In genomic region chr11:80031014-80031565, GRCh38 we compare ENCODE assay signal across 23 cellular contexts.
DNase-seq lines count a peak whose midpoint lies in the region; ATAC-seq and TF ChIP-seq lines count a peak whose summit lies in the region.
"Had no signal": no experiment of that assay in that cellular context is flagged by ENCODE, and none has a peak within 500 bp of the region (broad histone marks: within the 10 kb centered on the region; RNA-seq: fewer than 3 reads in every experiment).

No MANE protein-coding gene starts in this region.

- intact Hi-C loops in mucosa of descending colon (cut with DNase I, micrococcal nuclease), result no loop called here
- intact Hi-C loops in stomach (cut with DNase I; ENCODE audit: low total_unique reads), result no loop called here
- intact Hi-C loops in CD8-positive, alpha-beta T cell (cut with DNase I, micrococcal nuclease), result no loop called here

- H3K27ac ChIP-seq in KMS-11, result no peak overlapping the region
- H3K27ac ChIP-seq in stomach, result peak overlapping the region in 3 of 5 donors; percentile 11 to 64 (median 64)
- no peak overlapping the region for H3K27ac ChIP-seq in CD8-positive, alpha-beta T cell (ENCODE audit: low read depth, low read length)
- H3K27ac ChIP-seq: BLaER1, breast epithelium, skin epidermis, testis had no signal

- no peak overlapping the region for H3K27ac Mint-ChIP-seq in CD8-positive, alpha-beta T cell
- H3K27ac Mint-ChIP-seq: activated naive CD8-positive, alpha-beta T cell treated with anti-CD3 and anti-CD28 coated beads for 36 hours; activated T-cell treated with anti-CD3 and anti-CD28 coated beads, Interleukin-2, amount 50 U/mL, for 24 hours; immature natural killer cell; naive thymus-derived CD4-positive, alpha-beta T cell; stimulated activated naive B cell treated with anti-CD40 and anti-IgM and Interleukin-4, amounts not matched to agents 10 μg/mL and 1 μg/mL and 100 μg/mL, for 72 hours had no signal

- no peak overlapping the region for H3K4me3 ChIP-seq in KMS-11 (IDR thresholded peaks at IDR 0.05; ENCODE audit: insufficient read depth, low read depth, low read length)
- H3K4me3 ChIP-seq in endocrine pancreas (ENCODE audit: control insufficient read depth, insufficient read depth, low read length), result peak overlapping the region; percentile 82
- no peak overlapping the region for H3K4me3 ChIP-seq in mucosa of descending colon
- no peak overlapping the region for H3K4me3 ChIP-seq in stomach
- no peak overlapping the region for H3K4me3 ChIP-seq in CD8-positive, alpha-beta T cell (ENCODE audit: low read depth, low read length)
- H3K4me3 ChIP-seq: BLaER1, breast epithelium, skin epidermis, testis had no signal

- no peaks in the 10 kb centered on the region for H3K27me3 Mint-ChIP-seq in CD8-positive, alpha-beta T cell (ENCODE audit: low read depth)
- H3K27me3 Mint-ChIP-seq: activated naive CD8-positive, alpha-beta T cell treated with anti-CD3 and anti-CD28 coated beads for 36 hours; activated T-cell treated with anti-CD3 and anti-CD28 coated beads, Interleukin-2, amount 50 U/mL, for 24 hours; naive thymus-derived CD4-positive, alpha-beta T cell; stimulated activated naive B cell treated with anti-CD40 and anti-IgM and Interleukin-4, amounts not matched to agents 10 μg/mL and 1 μg/mL and 100 μg/mL, for 72 hours had no signal

- DNase-seq in mucosa of descending colon (no peak), stomach (no peak), retina (no peak)
- DNase-seq in CD8-positive, alpha-beta T cell, result no peak
- DNase-seq: activated gamma-delta T cell; activated naive CD8-positive, alpha-beta T cell treated with anti-CD3 and anti-CD28 coated beads for 36 hours; activated T-cell treated with anti-CD3 and anti-CD28 coated beads, Interleukin-2, amount 50 U/mL, for 24 hours; anterior cingulate cortex; immature natural killer cell; Kasumi-1; naive thymus-derived CD4-positive, alpha-beta T cell; NCI-H146; PC-3; SK-N-SH; stimulated activated naive B cell treated with anti-CD40 and anti-IgM and Interleukin-4, amounts not matched to agents 10 μg/mL and 1 μg/mL and 100 μg/mL, for 72 hours; testis had no signal

- H4K20me1 ChIP-seq in KMS-11 (ENCODE audit: insufficient read depth), result no peaks in the 10 kb centered on the region
- H4K20me1 ChIP-seq: BLaER1 had no signal

- CTCF ChIA-PET in CD8-positive, alpha-beta T cell (lab: Charles Lee), result no interaction called here

- peak overlapping the region; percentile 3; the same call in 1 of the 2 replicates for H2AFZ ChIP-seq in KMS-11 (ENCODE audit: low read depth)

- peaks cover 3% of the 10 kb centered on the region for H3K9me3 Mint-ChIP-seq in CD8-positive, alpha-beta T cell
- H3K9me3 Mint-ChIP-seq: activated naive CD8-positive, alpha-beta T cell treated with anti-CD3 and anti-CD28 coated beads for 36 hours had no signal

- no peak for TF ChIP-seq POLR2A in stomach (IDR thresholded peaks at IDR 0.05)

- no peaks in the 10 kb centered on the region for H3K79me2 ChIP-seq in KMS-11 (ENCODE audit: insufficient read depth, low read depth)

- no peak overlapping the region for H3K4me3 Mint-ChIP-seq in CD8-positive, alpha-beta T cell
- H3K4me3 Mint-ChIP-seq: activated naive CD8-positive, alpha-beta T cell treated with anti-CD3 and anti-CD28 coated beads for 36 hours; activated T-cell treated with anti-CD3 and anti-CD28 coated beads, Interleukin-2, amount 50 U/mL, for 24 hours; immature natural killer cell; naive thymus-derived CD4-positive, alpha-beta T cell; stimulated activated naive B cell treated with anti-CD40 and anti-IgM and Interleukin-4, amounts not matched to agents 10 μg/mL and 1 μg/mL and 100 μg/mL, for 72 hours had no signal

- TF ChIP-seq CTCF in KMS-11 (conservative IDR thresholded peaks at IDR 0.05; ENCODE audit: low read depth, low read length) (no peak), mucosa of descending colon (IDR thresholded peaks at IDR 0.05) (no peak), stomach (IDR thresholded peaks at IDR 0.05) (no peak)
- TF ChIP-seq CTCF in CD8-positive, alpha-beta T cell (IDR thresholded peaks at IDR 0.05), result no peak

- H3K9me3 ChIP-seq in endocrine pancreas (ENCODE audit: control insufficient read depth, low read length) (no peaks in the 10 kb centered on the region), mucosa of descending colon (no peaks in the 10 kb centered on the region), stomach (peaks cover 0 to 3% (median 0%) of the 10 kb centered on the region in 4 donors)
- H3K9me3 ChIP-seq in CD8-positive, alpha-beta T cell (ENCODE audit: low read length), result no peaks in the 10 kb centered on the region
- H3K9me3 ChIP-seq: BLaER1, breast epithelium, SK-N-SH, testis had no signal

- H3K4me1 Mint-ChIP-seq in CD8-positive, alpha-beta T cell (ENCODE audit: low read depth), result no peaks in the 10 kb centered on the region
- H3K4me1 Mint-ChIP-seq: activated naive CD8-positive, alpha-beta T cell treated with anti-CD3 and anti-CD28 coated beads for 36 hours; immature natural killer cell; naive thymus-derived CD4-positive, alpha-beta T cell; stimulated activated naive B cell treated with anti-CD40 and anti-IgM and Interleukin-4, amounts not matched to agents 10 μg/mL and 1 μg/mL and 100 μg/mL, for 72 hours had no signal

- ATAC-seq in mucosa of descending colon (peak; percentile 83), GM19455 (IDR thresholded peaks at IDR 0.05; ENCODE audit: unreplicated experiment) (no peak)
- ATAC-seq in CD8-positive, alpha-beta T cell, result no peak
- ATAC-seq: naive thymus-derived CD4-positive, alpha-beta T cell; PC-3; Right ventricle myocardium inferior; stimulated activated naive B cell treated with anti-CD40 and anti-IgM and Interleukin-4, amounts not matched to agents 10 μg/mL and 1 μg/mL and 100 μg/mL, for 72 hours had no signal

- TF ChIP-seq EP300 in stomach (IDR thresholded peaks at IDR 0.05), result no peak

- H3K9ac ChIP-seq in KMS-11 (no peak overlapping the region), endocrine pancreas (ENCODE audit: control insufficient read depth, insufficient read depth, low read length) (no peak overlapping the region)
- H3K9ac ChIP-seq: BLaER1, SK-N-SH had no signal

- POLR2A ChIA-PET in CD8-positive, alpha-beta T cell (lab: Charles Lee), result no interaction called here

- no peak overlapping the region for H3K4me2 ChIP-seq in KMS-11
- H3K4me2 ChIP-seq: BLaER1, SK-N-SH had no signal

- H3K36me3 ChIP-seq in KMS-11 (ENCODE audit: insufficient read depth), result no peaks in the 10 kb centered on the region
- H3K36me3 ChIP-seq in endocrine pancreas (ENCODE audit: control insufficient read depth, insufficient read depth, low read length), result no peaks in the 10 kb centered on the region
- H3K36me3 ChIP-seq in mucosa of descending colon (ENCODE audit: low read depth), result no peaks in the 10 kb centered on the region
- H3K36me3 ChIP-seq in stomach, result no peaks in the 10 kb centered on the region
- no peaks in the 10 kb centered on the region for H3K36me3 ChIP-seq in CD8-positive, alpha-beta T cell (ENCODE audit: insufficient read depth, low read length)
- H3K36me3 ChIP-seq: BLaER1, breast epithelium had no signal

- H3K36me3 Mint-ChIP-seq in CD8-positive, alpha-beta T cell, result no peaks in the 10 kb centered on the region
- H3K36me3 Mint-ChIP-seq: activated naive CD8-positive, alpha-beta T cell treated with anti-CD3 and anti-CD28 coated beads for 36 hours; immature natural killer cell; naive thymus-derived CD4-positive, alpha-beta T cell; stimulated activated naive B cell treated with anti-CD40 and anti-IgM and Interleukin-4, amounts not matched to agents 10 μg/mL and 1 μg/mL and 100 μg/mL, for 72 hours had no signal

- 24 to 51% (median 30%) methylated on average over 3 of the region's 3 CpGs for WGBS in stomach, 5 donors

- H3K4me1 ChIP-seq in KMS-11 (ENCODE audit: low read depth, poor library complexity, severe bottlenecking), result peaks cover 4% of the 10 kb centered on the region
- H3K4me1 ChIP-seq in endocrine pancreas (ENCODE audit: control insufficient read depth, insufficient read depth, low read length), result peaks cover 18% of the 10 kb centered on the region
- no peaks in the 10 kb centered on the region for H3K4me1 ChIP-seq in mucosa of descending colon (ENCODE audit: low read depth)
- H3K4me1 ChIP-seq in stomach, result no peaks in the 10 kb centered on the region
- no peaks in the 10 kb centered on the region for H3K4me1 ChIP-seq in CD8-positive, alpha-beta T cell (ENCODE audit: insufficient read depth, low read length)
- H3K4me1 ChIP-seq: BLaER1, breast epithelium, testis had no signal

- H3K27me3 ChIP-seq in KMS-11 (ENCODE audit: insufficient read depth, low read depth) (no peaks in the 10 kb centered on the region), endocrine pancreas (ENCODE audit: control insufficient read depth, insufficient read depth, low read length) (no peaks in the 10 kb centered on the region), stomach (no peaks in the 10 kb centered on the region)
- H3K27me3 ChIP-seq in CD8-positive, alpha-beta T cell (ENCODE audit: insufficient read depth, low read length), result no peaks in the 10 kb centered on the region
- H3K27me3 ChIP-seq: BLaER1, breast epithelium, testis had no signal

Comparison
In these comparisons a context has a peak if more than half of its experiments do, and no peak if none do; other contexts are left out.
1. H3K27ac ChIP-seq: peak in stomach (3 of 5); none in KMS-11 (single experiment) and CD8-positive, alpha-beta T cell (single experiment).